In genomic region chr6:109475625-109476024, GRCh38 we compare ENCODE assay signal across 18 cellular contexts. TPM values are rescaled to one million over a fixed set of nuclear protein-coding genes. Genes with fewer than 3 reads are reported as not detected.
DNase-seq lines count a peak whose midpoint lies in the region; ATAC-seq and TF ChIP-seq lines count a peak whose summit lies in the region.
"Had no signal": no experiment of that assay in that cellular context is flagged by ENCODE, and none has a peak within 500 bp of the region (broad histone marks: within the 10 kb centered on the region; RNA-seq: fewer than 3 reads in every experiment).

No MANE protein-coding gene starts in this region.

- peak overlapping the region; percentile 20 to 38 for H3K4me3 Mint-ChIP-seq in activated T-cell treated with anti-CD3 and anti-CD28 coated beads, Interleukin-2, amount 50 U/mL, for 72 hours

- intact Hi-C loops in OCI-LY7 (cut with micrococcal nuclease; ENCODE audit: unreplicated experiment) = no loop called here
- intact Hi-C loops in right lobe of liver (cut with DNase I) = no loop called here

- no peaks in the 10 kb centered on the region for H3K9me3 Mint-ChIP-seq in activated T-cell treated with anti-CD3 and anti-CD28 coated beads, Interleukin-2, amount 50 U/mL, for 72 hours

- H3K4me2 ChIP-seq in OCI-LY7 (ENCODE audit: low read length) = peak overlapping the region; percentile 9; the same call in 1 of the 2 replicates
- H3K4me2 ChIP-seq: KMS-11 had no signal

- DNase-seq in activated T-cell treated with anti-CD3 and anti-CD28 coated beads, Interleukin-2, amount 50 U/mL, for 72 hours = no peak
- DNase-seq in activated T-cell treated with anti-CD3 and anti-CD28 coated beads for 4 hours (no peak), OCI-LY7 (ENCODE audit: low spot score) (no peak), right lobe of liver (peak in 2 of 3 donors; percentile 51 to 72), RPMI8226 (no peak), NCI-H187 (lab: John Stamatoyannopoulos, UW) (no peak)
- DNase-seq: amniotic stem cell, cortex of kidney, mammary epithelial cell, NCI-H1694, NCI-H526, psoas muscle, uterus had no signal

- TF ChIP-seq CTCF in OCI-LY7 (conservative IDR thresholded peaks at IDR 0.05; ENCODE audit: low read length) = no peak
- TF ChIP-seq CTCF in right lobe of liver (IDR thresholded peaks at IDR 0.05) = no peak

- H2AFZ ChIP-seq in OCI-LY7 (ENCODE audit: low read length) = no peak overlapping the region

- H3K9me2 ChIP-seq in OCI-LY7 (ENCODE audit: insufficient read depth, low read length) = no peaks in the 10 kb centered on the region

- CTCF ChIA-PET in OCI-LY7 (lab: Charles Lee; ENCODE audit: unreplicated experiment) = no interaction called here

- BruUV-seq in OCI-LY7 (replicated peaks; lab: Mats Ljungman, UMichigan) = no TSS peak

- H3K36me3 Mint-ChIP-seq in activated T-cell treated with anti-CD3 and anti-CD28 coated beads, Interleukin-2, amount 50 U/mL, for 72 hours (ENCODE audit: insufficient read depth in 2 of 2) = peaks cover 18 to 48% of the 10 kb centered on the region in 2 donors

- H3K4me1 Mint-ChIP-seq in activated T-cell treated with anti-CD3 and anti-CD28 coated beads, Interleukin-2, amount 50 U/mL, for 72 hours (ENCODE audit: low read depth) = peaks cover 98% of the 10 kb centered on the region

- H4K20me1 ChIP-seq in OCI-LY7 (ENCODE audit: insufficient read depth, low read length) = peaks cover 51% of the 10 kb centered on the region

- H3K4me1 ChIP-seq in OCI-LY7 (ENCODE audit: insufficient read depth, low read length, poor library complexity, severe bottlenecking) (peaks cover 66% of the 10 kb centered on the region), right lobe of liver (peaks cover 0 to 18% (median 4%) of the 10 kb centered on the region in 4 donors)
- H3K4me1 ChIP-seq: uterus had no signal

- no peaks in the 10 kb centered on the region for H3K27me3 ChIP-seq in right lobe of liver
- H3K27me3 ChIP-seq: BLaER1, cardiac muscle cell, uterus had no signal

- H3K36me3 ChIP-seq in OCI-LY7 (ENCODE audit: insufficient read depth, low read length) (peaks cover 98% of the 10 kb centered on the region), right lobe of liver (peaks cover 0 to 46% (median under 1%) of the 10 kb centered on the region in 4 donors)
- H3K36me3 ChIP-seq: uterus had no signal

- WGBS in right lobe of liver (ENCODE audit: insufficient coverage, low coverage, low lambda C conversion rate, missing lambda C conversion rate) = 49% methylated on average over 2 of the region's 2 CpGs

- H3K27ac Mint-ChIP-seq in activated T-cell treated with anti-CD3 and anti-CD28 coated beads, Interleukin-2, amount 50 U/mL, for 72 hours = peak overlapping the region; percentile 87

- peaks cover 74% of the 10 kb centered on the region for H3K79me2 ChIP-seq in OCI-LY7 (ENCODE audit: insufficient read depth, low read depth, low read length)

- no peak for TF ChIP-seq POLR2A in right lobe of liver (IDR thresholded peaks at IDR 0.05)

- H3K27ac ChIP-seq in OCI-LY7 (ENCODE audit: low read depth, low read length, poor library complexity, severe bottlenecking) = no peak overlapping the region
- no peak overlapping the region for H3K27ac ChIP-seq in right lobe of liver
- H3K27ac ChIP-seq: BLaER1, cardiac muscle cell, KMS-11, psoas muscle, RWPE1, SK-N-MC, uterus had no signal

- no peak for ATAC-seq in activated T-cell treated with anti-CD3 and anti-CD28 coated beads, Interleukin-2, amount 50 U/mL, for 72 hours (replicated peaks in 1 of 2)
- peak; percentile 89 to 97 (median 94) for ATAC-seq in right lobe of liver
- ATAC-seq: psoas muscle had no signal

- H3K9me3 ChIP-seq in OCI-LY7 (ENCODE audit: low read length) (no peaks in the 10 kb centered on the region), right lobe of liver (no peaks in the 10 kb centered on the region)
- H3K9me3 ChIP-seq: BLaER1, psoas muscle, uterus had no signal

- POLR2A ChIA-PET in OCI-LY7 (lab: Charles Lee) = interaction anchor here (1.4 to 1.5 kb wide), 2 partner anchors 12 to 15 kb away, joined by 3 to 8 read pairs; no protein-coding TSS in a partner anchor

- H3K4me3 ChIP-seq in OCI-LY7 (ENCODE audit: low read depth, low read length, poor library complexity, severe bottlenecking) = no peak overlapping the region
- no peak overlapping the region for H3K4me3 ChIP-seq in right lobe of liver
- H3K4me3 ChIP-seq: BLaER1, cardiac muscle cell, psoas muscle, SK-N-MC, uterus had no signal

- H3K27me3 Mint-ChIP-seq in activated T-cell treated with anti-CD3 and anti-CD28 coated beads, Interleukin-2, amount 50 U/mL, for 72 hours (ENCODE audit: low read depth) = no peaks in the 10 kb centered on the region

RNA-seq across cellular contexts. Expression of gene ZBTB24, which starts 7.4 kb away (rescaled TPM):
- total RNA-seq in activated T-cell treated with anti-CD3 and anti-CD28 coated beads, Interleukin-2, amount 50 U/mL, for 72 hours = 10 to 100 TPM; 14.2 to 15.9 TPM
- total RNA-seq in OCI-LY7 (2014; rRNA removed; shearing (Covaris generic)) = 13.7 and 15.3 TPM in 2 replicates
- total RNA-seq in OCI-LY7 (2022) (15.8 and 17.0 TPM in 2 replicates), right lobe of liver (1 to 10 TPM; 2.4 to 3.6 (median 2.7) TPM)

RNA-seq across cellular contexts. Expression of gene MICAL1, which starts 20.1 kb away (rescaled TPM):
- total RNA-seq in activated T-cell treated with anti-CD3 and anti-CD28 coated beads, Interleukin-2, amount 50 U/mL, for 72 hours = 10 to 100 TPM; 70.4 to 76.7 TPM
- 69.2 and 79.5 TPM in 2 replicates for total RNA-seq in OCI-LY7 (2014; rRNA removed; shearing (Covaris generic))
- 101 and 108 TPM in 2 replicates for total RNA-seq in OCI-LY7 (2022)
- 10 to 100 TPM in 2 of 6 experiments, 1 to 10 TPM in 4; 1.4 to 11.7 (median 5.2) TPM for total RNA-seq in right lobe of liver

RNA-seq across cellular contexts. Expression of gene SMPD2, which starts 35.1 kb away (rescaled TPM):
- 1 to 10 TPM; 6.7 to 8.8 TPM for total RNA-seq in activated T-cell treated with anti-CD3 and anti-CD28 coated beads, Interleukin-2, amount 50 U/mL, for 72 hours
- total RNA-seq in OCI-LY7 (2014; rRNA removed; shearing (Covaris generic)) = 18.4 and 24.4 TPM in 2 replicates
- total RNA-seq in OCI-LY7 (2022) (14.3 and 15.9 TPM in 2 replicates), right lobe of liver (1 to 10 TPM; 3.2 to 7.7 (median 4.0) TPM)

RNA-seq across cellular contexts. Expression of gene PPIL6, which starts 35.2 kb away (rescaled TPM):
- total RNA-seq in activated T-cell treated with anti-CD3 and anti-CD28 coated beads, Interleukin-2, amount 50 U/mL, for 72 hours = under 1 TPM; 0.17 to 0.56 TPM
- total RNA-seq in OCI-LY7 (2014; rRNA removed; shearing (Covaris generic)) = 0.15 and 1.6 TPM in 2 replicates
- total RNA-seq in OCI-LY7 (2022) (1.3 and 1.7 TPM in 2 replicates), right lobe of liver (under 1 TPM in 4 of 6 experiments, not detected in 2; 0.12 to 0.42 (median 0.33) TPM)

Comparison
In these comparisons a context has a peak if more than half of its experiments do, and no peak if none do; other contexts are left out.
1. ATAC-seq: peak in right lobe of liver (4 of 4); none in activated T-cell treated with anti-CD3 and anti-CD28 coated beads, Interleukin-2, amount 50 U/mL, for 72 hours (0 of 2).
2. DNase-seq: peak in right lobe of liver (2 of 3); none in activated T-cell treated with anti-CD3 and anti-CD28 coated beads, Interleukin-2, amount 50 U/mL, for 72 hours (0 of 2), activated T-cell treated with anti-CD3 and anti-CD28 coated beads for 4 hours (single experiment), OCI-LY7 (single experiment), RPMI8226 (single experiment) and NCI-H187 (0 of 2).
3. RNA of gene MICAL1, which starts 20.1 kb away (total RNA-seq): 69.2 to 108 TPM in OCI-LY7 and 70.4 to 76.7 TPM in activated T-cell treated with anti-CD3 and anti-CD28 coated beads, Interleukin-2, amount 50 U/mL, for 72 hours; 1.4 to 11.7 TPM in right lobe of liver; every median in the first group is over 4 times any median in the second.